30 cellular contexts compared by ENCODE assay signal in genomic region chr5:1016476-1016875, GRCh38. TPM values are rescaled to one million over a fixed set of nuclear protein-coding genes. Genes with fewer than 3 reads are reported as not detected.
"Had no signal": no experiment of that assay in that cellular context is flagged by ENCODE, and none has a peak within 500 bp of the region (broad histone marks: within the 10 kb centered on the region; RNA-seq: fewer than 3 reads in every experiment).

No MANE protein-coding gene starts in this region.

- DNase-seq: activated CD4-positive, alpha-beta memory T cell treated with anti-CD3 and anti-CD28 coated beads for 36 hours; activated CD4-positive, alpha-beta T cell treated with anti-CD3 and anti-CD28 coated beads, Interleukin-2, amount 10 ng/mL, durations not matched to agents 24 days and 14 days; activated CD8-positive, alpha-beta memory T cell treated with anti-CD3 and anti-CD28 coated beads, Interleukin-2, amount 50 U/mL, for 48 hours; activated gamma-delta T cell treated with Interleukin-2 at 50 U/mL for 16 hours; activated naive CD4-positive, alpha-beta T cell treated with anti-CD3 and anti-CD28 coated beads, Interleukin-2, amount 50 U/mL, for 16 hours; activated T-cell treated with anti-CD3 and anti-CD28 coated beads, Interleukin-2, amount 50 U/mL, for 24 hours; amniotic stem cell; colonic mucosa; effector CD8-positive, alpha-beta T cell; mesenchymal stem cell; retina; stimulated activated CD4-positive, alpha-beta T cell treated with anti-CD3 and anti-CD28 coated beads, Interleukin-15, amount 100 ng/mL, for 24 hours; stimulated activated CD4-positive, alpha-beta T cell treated with anti-CD3 and anti-CD28 coated beads, Interleukin-2, amount 100 ng/mL, for 24 hours; stimulated activated naive B cell treated with anti-CD40 and anti-IgM and Interleukin-4, amounts not matched to agents 10 μg/mL and 1 μg/mL and 100 μg/mL, for 72 hours; stomach; T-helper 17 cell; T1000; tibial artery; WERI-Rb-1 had no signal

- H3K36me3 Mint-ChIP-seq: activated CD4-positive, alpha-beta memory T cell treated with anti-CD3 and anti-CD28 coated beads for 36 hours; stimulated activated naive B cell treated with anti-CD40 and anti-IgM and Interleukin-4, amounts not matched to agents 10 μg/mL and 1 μg/mL and 100 μg/mL, for 72 hours had no signal

- H3K9me3 Mint-ChIP-seq: activated CD4-positive, alpha-beta memory T cell treated with anti-CD3 and anti-CD28 coated beads for 36 hours; activated CD4-positive, alpha-beta T cell treated with anti-CD3 and anti-CD28 coated beads, Interleukin-2, amount 10 ng/mL, durations not matched to agents 24 days and 14 days; activated T-cell treated with anti-CD3 and anti-CD28 coated beads, Interleukin-2, amount 50 U/mL, for 24 hours; central memory CD8-positive, alpha-beta T cell; nephron; stimulated activated naive B cell treated with anti-CD40 and anti-IgM and Interleukin-4, amounts not matched to agents 10 μg/mL and 1 μg/mL and 100 μg/mL, for 72 hours had no signal

- H3K4me1 Mint-ChIP-seq: activated CD4-positive, alpha-beta T cell treated with anti-CD3 and anti-CD28 coated beads, Interleukin-2, amount 10 ng/mL, durations not matched to agents 24 days and 14 days; central memory CD8-positive, alpha-beta T cell had no signal

- H3K4me3 Mint-ChIP-seq: activated CD4-positive, alpha-beta memory T cell treated with anti-CD3 and anti-CD28 coated beads for 36 hours; activated CD4-positive, alpha-beta T cell treated with anti-CD3 and anti-CD28 coated beads, Interleukin-2, amount 10 ng/mL, durations not matched to agents 24 days and 14 days; activated T-cell treated with anti-CD3 and anti-CD28 coated beads, Interleukin-2, amount 50 U/mL, for 24 hours; central memory CD8-positive, alpha-beta T cell; nephron; stimulated activated naive B cell treated with anti-CD40 and anti-IgM and Interleukin-4, amounts not matched to agents 10 μg/mL and 1 μg/mL and 100 μg/mL, for 72 hours; T-helper 17 cell had no signal

- H3K4me3 ChIP-seq: colonic mucosa, lower lobe of right lung, pancreas, prostate gland, stomach, suprapubic skin, tibial artery had no signal

- H3K27ac ChIP-seq: colonic mucosa, lower lobe of right lung, pancreas, stomach, suprapubic skin, tibial artery, WERI-Rb-1 had no signal

- H3K27me3 ChIP-seq: pancreas had no signal

- ATAC-seq: activated CD4-positive, CD25-positive, alpha-beta regulatory T cell treated with anti-CD3 and anti-CD28 coated beads, Interleukin-2, amount 50 U/mL, for 24 hours; lower lobe of right lung; SK-N-SH treated with all-trans-retinoic acid at 6 μM for 48 hours; stimulated activated naive B cell treated with anti-CD40 and anti-IgM and Interleukin-4, amounts not matched to agents 10 μg/mL and 1 μg/mL and 100 μg/mL, for 72 hours; T-helper 17 cell had no signal

- H3K36me3 ChIP-seq: colonic mucosa, lower lobe of right lung, pancreas, prostate gland, stomach, suprapubic skin, tibial artery had no signal

- H3K4me1 ChIP-seq: colonic mucosa, pancreas, stomach, tibial artery had no signal

- H3K27ac Mint-ChIP-seq: activated CD4-positive, alpha-beta memory T cell treated with anti-CD3 and anti-CD28 coated beads for 36 hours; activated CD4-positive, alpha-beta T cell treated with anti-CD3 and anti-CD28 coated beads, Interleukin-2, amount 10 ng/mL, durations not matched to agents 24 days and 14 days; activated T-cell treated with anti-CD3 and anti-CD28 coated beads, Interleukin-2, amount 50 U/mL, for 24 hours; stimulated activated naive B cell treated with anti-CD40 and anti-IgM and Interleukin-4, amounts not matched to agents 10 μg/mL and 1 μg/mL and 100 μg/mL, for 72 hours; T-helper 17 cell had no signal

- H3K9me3 ChIP-seq: colonic mucosa, lower lobe of right lung, pancreas, prostate gland, stomach, suprapubic skin, tibial artery had no signal

RNA-seq across cellular contexts. Expression of gene NKD2, which starts 7.9 kb away (rescaled TPM):
- total RNA-seq: epithelial cell of proximal tubule, mononuclear cell, T-helper 17 cell had no signal
- polyA plus RNA-seq: keratinocyte had no signal
